Comparison of ENCODE assay signal across 30 cellular contexts in genomic region chr1:213681788-213682340, GRCh38.
"Had no signal": no experiment of that assay in that cellular context is flagged by ENCODE, and none has a peak within 500 bp of the region (broad histone marks: within the 10 kb centered on the region; RNA-seq: fewer than 3 reads in every experiment).

No MANE protein-coding gene starts in this region.

- H3K9me3 ChIP-seq: ovary, psoas muscle, right lobe of liver, sigmoid colon, suprapubic skin, testis, tibial nerve, upper lobe of left lung, uterus had no signal

- H3K27ac Mint-ChIP-seq: naive thymus-derived CD8-positive, alpha-beta T cell; natural killer cell treated with Interleukin-12 subunit alpha and Interleukin-12 subunit beta and Interleukin-15 and Interleukin-18, amount 100 ng/mL, for 72 hours; nephron progenitor cell; progenitor cell of endocrine pancreas; stimulated activated effector memory CD8-positive, alpha-beta T cell treated with anti-CD3 and anti-CD28 coated beads, Interleukin-12 subunit alpha, Interleukin-12 subunit beta, amount 100 ng/mL, for 72 hours; stimulated activated naive B cell treated with anti-CD40 and anti-IgM and Interleukin-4, amounts not matched to agents 10 μg/mL and 1 μg/mL and 100 μg/mL, for 72 hours; stimulated activated naive CD8-positive, alpha-beta T cell treated with anti-CD3 and anti-CD28 coated beads, Interleukin-15, Interleukin-2, amounts not matched to agents 100 ng/mL and 50 ng/mL, for 24 hours had no signal

- H3K36me3 ChIP-seq: ovary, right lobe of liver, sigmoid colon, suprapubic skin, tibial nerve, upper lobe of left lung, uterus had no signal

- H3K27me3 ChIP-seq: ovary, right lobe of liver, sigmoid colon, suprapubic skin, testis, tibial nerve, upper lobe of left lung, uterus had no signal

- H3K36me3 Mint-ChIP-seq: naive B cell; naive thymus-derived CD8-positive, alpha-beta T cell; natural killer cell treated with Interleukin-12 subunit alpha and Interleukin-12 subunit beta and Interleukin-15 and Interleukin-18, amount 100 ng/mL, for 72 hours; stimulated activated effector memory CD8-positive, alpha-beta T cell treated with anti-CD3 and anti-CD28 coated beads, Interleukin-12 subunit alpha, Interleukin-12 subunit beta, amount 100 ng/mL, for 72 hours; stimulated activated naive B cell treated with anti-CD40 and anti-IgM and Interleukin-4, amounts not matched to agents 10 μg/mL and 1 μg/mL and 100 μg/mL, for 72 hours had no signal

- ATAC-seq: naive thymus-derived CD8-positive, alpha-beta T cell; natural killer cell treated with Interleukin-12 subunit alpha and Interleukin-12 subunit beta and Interleukin-15 and Interleukin-18, amount 100 ng/mL, for 72 hours; psoas muscle; right cardiac atrium; right lobe of liver; stimulated activated effector memory CD8-positive, alpha-beta T cell treated with anti-CD3 and anti-CD28 coated beads, Interleukin-12 subunit alpha, Interleukin-12 subunit beta, amount 100 ng/mL, for 72 hours; stimulated activated naive B cell treated with anti-CD40 and anti-IgM and Interleukin-4, amounts not matched to agents 10 μg/mL and 1 μg/mL and 100 μg/mL, for 72 hours had no signal

- DNase-seq: naive B cell; naive thymus-derived CD8-positive, alpha-beta T cell; nephron progenitor cell; occipital lobe; ovary; posterior cingulate gyrus; psoas muscle; right cardiac atrium; right lobe of liver; sigmoid colon; small intestine; stimulated activated CD4-positive, alpha-beta T cell treated with anti-CD3 and anti-CD28 coated beads, Interleukin-15, amount 100 ng/mL, for 24 hours; stimulated activated CD4-positive, alpha-beta T cell treated with anti-CD3 and anti-CD28 coated beads, Interleukin-2, amount 100 ng/mL, for 24 hours; stimulated activated CD4-positive, alpha-beta T cell treated with anti-CD3 and anti-CD28 coated beads, Interleukin-2, amount 100 ng/mL, for 48 hours; stimulated activated CD4-positive, alpha-beta T cell treated with anti-CD3 and anti-CD28 coated beads, Interleukin-4, amount 100 ng/mL, for 24 hours; stimulated activated naive B cell treated with anti-CD40 and anti-IgM and Interleukin-4, amounts not matched to agents 10 μg/mL and 1 μg/mL and 100 μg/mL, for 72 hours; stimulated activated naive CD4-positive, alpha-beta T cell treated with Interleukin-2 at 50 U/mL for 16 hours; substantia nigra; testis; trophoblast cell; upper lobe of left lung; uterus had no signal

- H3K4me1 ChIP-seq: parathyroid adenoma, psoas muscle, sigmoid colon, suprapubic skin, testis, tibial nerve, upper lobe of left lung, uterus had no signal

- H3K4me3 ChIP-seq: ovary, psoas muscle, right lobe of liver, sigmoid colon, suprapubic skin, testis, tibial nerve, upper lobe of left lung, uterus had no signal

- H3K9me3 Mint-ChIP-seq: naive thymus-derived CD8-positive, alpha-beta T cell; nephron progenitor cell; neural crest cell; stimulated activated naive CD8-positive, alpha-beta T cell treated with anti-CD3 and anti-CD28 coated beads, Interleukin-15, Interleukin-2, amounts not matched to agents 100 ng/mL and 50 ng/mL, for 24 hours had no signal

- H3K4me3 Mint-ChIP-seq: naive B cell; naive thymus-derived CD8-positive, alpha-beta T cell; natural killer cell treated with Interleukin-12 subunit alpha and Interleukin-12 subunit beta and Interleukin-15 and Interleukin-18, amount 100 ng/mL, for 72 hours; nephron progenitor cell; neural crest cell; stimulated activated effector memory CD8-positive, alpha-beta T cell treated with anti-CD3 and anti-CD28 coated beads, Interleukin-12 subunit alpha, Interleukin-12 subunit beta, amount 100 ng/mL, for 72 hours; stimulated activated naive B cell treated with anti-CD40 and anti-IgM and Interleukin-4, amounts not matched to agents 10 μg/mL and 1 μg/mL and 100 μg/mL, for 72 hours; stimulated activated naive CD8-positive, alpha-beta T cell treated with anti-CD3 and anti-CD28 coated beads, Interleukin-15, Interleukin-2, amounts not matched to agents 100 ng/mL and 50 ng/mL, for 24 hours had no signal

- H3K27me3 Mint-ChIP-seq: naive B cell; progenitor cell of endocrine pancreas; stimulated activated naive B cell treated with anti-CD40 and anti-IgM and Interleukin-4, amounts not matched to agents 10 μg/mL and 1 μg/mL and 100 μg/mL, for 72 hours; stimulated activated naive CD8-positive, alpha-beta T cell treated with anti-CD3 and anti-CD28 coated beads, Interleukin-15, Interleukin-2, amounts not matched to agents 100 ng/mL and 50 ng/mL, for 24 hours had no signal

- H3K9ac ChIP-seq: parathyroid adenoma had no signal

- H2AFZ ChIP-seq: parathyroid adenoma had no signal

- H3K4me1 Mint-ChIP-seq: naive B cell; naive thymus-derived CD8-positive, alpha-beta T cell; neural crest cell; stimulated activated effector memory CD8-positive, alpha-beta T cell treated with anti-CD3 and anti-CD28 coated beads, Interleukin-12 subunit alpha, Interleukin-12 subunit beta, amount 100 ng/mL, for 72 hours; stimulated activated naive B cell treated with anti-CD40 and anti-IgM and Interleukin-4, amounts not matched to agents 10 μg/mL and 1 μg/mL and 100 μg/mL, for 72 hours had no signal

- H3K27ac ChIP-seq: ovary, parathyroid adenoma, psoas muscle, right lobe of liver, sigmoid colon, suprapubic skin, testis, tibial nerve, upper lobe of left lung, uterus had no signal
